25 cellular contexts compared by ENCODE assay signal in the genomic region with DNA sequence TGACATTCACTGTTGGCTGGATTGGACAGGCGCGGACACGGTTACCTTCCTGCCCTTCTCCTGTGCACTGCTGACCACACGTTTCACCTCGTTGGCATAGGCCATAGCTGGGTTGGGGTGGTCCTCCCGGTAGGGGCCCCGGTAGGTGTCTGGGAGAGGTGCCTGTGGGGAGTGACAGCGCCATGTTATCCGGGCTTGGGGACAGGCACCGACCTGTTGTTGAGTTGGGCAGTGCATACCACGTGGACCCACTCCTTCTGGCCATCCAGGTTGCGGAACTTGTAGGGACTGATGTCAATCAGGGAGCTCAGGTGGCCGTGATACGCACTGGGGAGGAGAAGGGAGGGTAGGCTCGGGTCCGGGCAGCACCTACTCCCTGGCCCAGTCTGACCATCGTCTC. TPM values are rescaled to one million over a fixed set of nuclear protein-coding genes. Genes with fewer than 3 reads are reported as not detected.
"Had no signal": no experiment of that assay in that cellular context is flagged by ENCODE, and none has a peak within 500 bp of the region (broad histone marks: within the 10 kb centered on the region; RNA-seq: fewer than 3 reads in every experiment).

No MANE protein-coding gene starts in this region.

- H3K9me3 ChIP-seq: heart right ventricle, suprapubic skin had no signal

- H2AFZ ChIP-seq: parathyroid adenoma had no signal

- H3K9ac ChIP-seq: parathyroid adenoma had no signal

- H3K9me3 Mint-ChIP-seq: activated B cell treated with CpG ODN at 0.5 μM for 24 hours; activated CD8-positive, alpha-beta T cell treated with anti-CD3 and anti-CD28 coated beads for 36 hours; dendritic cell treated with granulocyte-macrophage colony-stimulating factor and Interleukin-4, amounts not matched to agents 40 ng/mL and 50 ng/mL, for 4 days; T-helper 1 cell treated with Interleukin-12 subunit alpha and Interleukin-12 subunit beta and Interleukin-4 antibody, amounts not matched to agents 30 μg/mL and 1 μg/mL, for 36 hours had no signal

- ATAC-seq: activated CD8-positive, alpha-beta T cell treated with anti-CD3 and anti-CD28 coated beads for 36 hours had no signal

- DNase-seq: activated B cell treated with CpG ODN at 0.5 μM for 24 hours; activated CD4-positive, alpha-beta T cell treated with anti-CD3 and anti-CD28 coated beads for 48 hours; activated CD8-positive, alpha-beta memory T cell treated with anti-CD3 and anti-CD28 coated beads, Interleukin-2, amount 50 U/mL, for 4 hours; activated CD8-positive, alpha-beta T cell treated with anti-CD3 and anti-CD28 coated beads for 36 hours; activated gamma-delta T cell treated with Interleukin-2 at 50 U/mL for 16 hours; cerebellar nuclear complex; effector memory CD4-positive, alpha-beta T cell; heart right ventricle; left cardiac atrium; midbrain; stimulated activated CD4-positive, alpha-beta T cell treated with anti-CD3 and anti-CD28 coated beads, Interleukin-4, amount 100 ng/mL, for 4 hours; stimulated activated CD8-positive, alpha-beta memory T cell treated with anti-CD3 and anti-CD28 coated beads, Interleukin-4, amount 100 ng/mL, for 48 hours; stimulated activated naive CD8-positive, alpha-beta T cell treated with anti-CD3 and anti-CD28 coated beads, Interleukin-15, Interleukin-2, amounts not matched to agents 100 U/mL and 50 U/mL, for 24 hours; trophoblast cell had no signal

- H3K4me3 ChIP-seq: heart right ventricle, skin epidermis, suprapubic skin had no signal

- FAIRE-seq: frontal cortex had no signal

- H3K4me3 Mint-ChIP-seq: activated B cell treated with CpG ODN at 0.5 μM for 24 hours; activated CD8-positive, alpha-beta T cell treated with anti-CD3 and anti-CD28 coated beads for 36 hours; activated naive CD8-positive, alpha-beta T cell; brain; dendritic cell treated with granulocyte-macrophage colony-stimulating factor and Interleukin-4, amounts not matched to agents 40 ng/mL and 50 ng/mL, for 4 days; T-helper 1 cell treated with Interleukin-12 subunit alpha and Interleukin-12 subunit beta and Interleukin-4 antibody, amounts not matched to agents 30 μg/mL and 1 μg/mL, for 36 hours had no signal

- H3K27me3 Mint-ChIP-seq: activated B cell treated with CpG ODN at 0.5 μM for 24 hours; activated CD8-positive, alpha-beta T cell treated with anti-CD3 and anti-CD28 coated beads for 36 hours; activated naive CD8-positive, alpha-beta T cell; brain; dendritic cell treated with granulocyte-macrophage colony-stimulating factor and Interleukin-4, amounts not matched to agents 40 ng/mL and 50 ng/mL, for 4 days had no signal

- H3K79me2 ChIP-seq: parathyroid adenoma had no signal

- H3K27ac ChIP-seq: heart right ventricle, parathyroid adenoma, suprapubic skin had no signal

- H3K27ac Mint-ChIP-seq: activated CD8-positive, alpha-beta T cell treated with anti-CD3 and anti-CD28 coated beads for 36 hours; activated naive CD8-positive, alpha-beta T cell; dendritic cell treated with granulocyte-macrophage colony-stimulating factor and Interleukin-4, amounts not matched to agents 40 ng/mL and 50 ng/mL, for 4 days; T-helper 1 cell treated with Interleukin-12 subunit alpha and Interleukin-12 subunit beta and Interleukin-4 antibody, amounts not matched to agents 30 μg/mL and 1 μg/mL, for 36 hours had no signal

- H3K4me1 ChIP-seq: parathyroid adenoma had no signal

- H3K27me3 ChIP-seq: heart right ventricle, suprapubic skin had no signal

RNA-seq across cellular contexts. Expression of a gene that starts 37.2 kb away (rescaled TPM):
- total RNA-seq: activated B cell treated with CpG ODN at 0.5 μM for 24 hours; activated CD8-positive, alpha-beta T cell treated with anti-CD3 and anti-CD28 coated beads for 36 hours; frontal cortex; heart right ventricle; left cardiac atrium; lung microvascular endothelial cell; renal cortical epithelial cell had no signal
- polyA plus RNA-seq: fibroblast of lung, heart right ventricle had no signal
